ENCODE assay signal across 8 cellular contexts in the genomic region with DNA sequence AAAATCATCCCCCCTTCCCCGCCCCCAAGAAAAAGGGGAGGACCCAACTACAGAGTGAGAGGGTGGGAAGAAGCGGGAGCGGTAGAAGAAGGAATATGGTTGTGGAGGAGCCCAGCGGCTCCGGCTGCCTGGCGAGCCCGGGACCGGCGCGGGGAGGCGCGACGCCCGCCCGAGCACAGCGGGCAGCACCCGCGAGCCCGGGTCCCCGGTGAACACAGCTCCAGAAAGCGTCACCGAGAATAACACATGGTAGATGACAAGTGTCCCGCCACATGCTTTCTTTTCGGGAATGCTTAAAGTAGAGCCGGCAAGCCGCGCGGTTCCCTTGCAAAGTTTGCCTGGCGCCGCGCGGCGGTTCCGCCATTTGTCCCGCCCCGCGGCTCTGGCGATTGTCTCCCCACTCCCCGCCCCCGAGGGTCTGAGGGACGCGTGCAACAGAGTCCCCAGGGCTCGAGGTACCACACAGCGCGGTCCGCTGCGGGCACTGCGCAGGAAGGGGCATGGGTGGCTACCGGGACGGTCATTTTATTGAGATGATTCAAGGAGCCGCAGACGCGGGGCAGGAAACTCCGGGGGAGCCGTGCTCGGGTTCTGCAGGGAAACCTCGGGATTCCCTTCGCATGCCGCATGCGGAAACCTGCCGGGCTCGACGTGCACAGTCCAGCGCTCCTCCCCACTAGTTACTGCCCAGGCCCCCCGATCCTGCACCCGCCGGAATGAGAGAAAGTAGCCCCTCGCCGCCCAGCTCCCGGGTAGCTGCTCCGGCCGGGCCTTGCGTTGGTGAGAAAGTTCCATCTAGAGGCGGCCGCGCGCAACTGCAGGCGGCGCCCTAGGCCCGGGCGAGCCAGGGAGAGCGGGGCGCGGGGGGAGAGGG. TPM values are rescaled to one million over a fixed set of nuclear protein-coding genes. Genes with fewer than 3 reads are reported as not detected.
A peak's percentile ranks its signal among the peaks of the same experiment; 100 is the strongest.
DNase-seq lines count a peak whose midpoint lies in the region; ATAC-seq lines count a peak whose summit lies in the region.

No MANE protein-coding gene starts in this region.

- DNase-seq in AG20443 (ENCODE audit: low spot score) (peak; percentile 90), NCI-H2196 treated with DMSO at 0.1 percent for 48 hours (lab: John Stamatoyannopoulos, UW; ENCODE audit: unreplicated experiment) (peak; percentile 63), lung microvascular endothelial cell (ENCODE audit: low read depth in 2 of 2) (peak; percentile 69 to 74)
- peak; percentile 43 to 50 for DNase-seq in activated CD4-positive, alpha-beta T cell treated with anti-CD3 and anti-CD28 coated beads, Interleukin-2, amount 50 U/mL, for 4 hours
- DNase-seq in effector CD8-positive, alpha-beta T cell (lab: John Stamatoyannopoulos, UW) = peak; percentile 23
- peak in 2 of 3 donors; percentile 12 to 47 for DNase-seq in stimulated activated CD4-positive, alpha-beta T cell treated with anti-CD3 and anti-CD28 coated beads, TNF-alpha, amount 100 ng/mL, for 48 hours (ENCODE audit: low read depth in 3 of 3)

- ATAC-seq in GM18870 (IDR thresholded peaks at IDR 0.05; ENCODE audit: unreplicated experiment) (peak; percentile 57), HG03103 (IDR thresholded peaks at IDR 0.05; ENCODE audit: low read depth, unreplicated experiment) (peak; percentile 84)

RNA-seq across cellular contexts. Expression of a gene that starts 0.8 kb away (rescaled TPM):
- not detected in 2 replicates for total RNA-seq in lung microvascular endothelial cell

Comparison
In these comparisons a context has a peak if more than half of its experiments do, and no peak if none do; other contexts are left out.
1. Peak in every context shown above with its lines: DNase-seq and ATAC-seq.
2. DNase-seq: peak in every context shown above with its lines; median percentile 90 in AG20443; 72 in lung microvascular endothelial cell; 63 in NCI-H2196 treated with DMSO at 0.1 percent for 48 hours; 46 in activated CD4-positive, alpha-beta T cell treated with anti-CD3 and anti-CD28 coated beads, Interleukin-2, amount 50 U/mL, for 4 hours; 30 in stimulated activated CD4-positive, alpha-beta T cell treated with anti-CD3 and anti-CD28 coated beads, TNF-alpha, amount 100 ng/mL, for 48 hours; 23 in effector CD8-positive, alpha-beta T cell.